ENCODE assay signal across 16 cellular contexts in genomic region chr18:7987284-7987976, GRCh38.
DNase-seq lines count a peak whose midpoint lies in the region; ATAC-seq and TF ChIP-seq lines count a peak whose summit lies in the region.
"Had no signal": no experiment of that assay in that cellular context is flagged by ENCODE, and none has a peak within 500 bp of the region (broad histone marks: within the 10 kb centered on the region; RNA-seq: fewer than 3 reads in every experiment).

No MANE protein-coding gene starts in this region.

- H3K27ac ChIP-seq in mammary epithelial cell (ENCODE audit: insufficient read depth, low read depth, low read length), result no peak overlapping the region
- H3K27ac ChIP-seq: uterus had no signal

- dilution Hi-C loops in mammary epithelial cell (cut with HindIII; ENCODE audit: low sequenced_read_pairs), result no loop called here

- TF ChIP-seq CTCF in AG10803 (conservative IDR thresholded peaks at IDR 0.05; ENCODE audit: low read length), result no peak
- TF ChIP-seq CTCF in mammary epithelial cell (conservative IDR thresholded peaks at IDR 0.05 in 1 of 2, IDR thresholded peaks at IDR 0.05 in 1 of 2; ENCODE audit: extremely low read depth in 1 of 2, insufficient read depth in 1 of 2, low read depth in 1 of 2, low read length in 2 of 2), result no peak

- no TSS peak for BruUV-seq in mammary epithelial cell (replicated peaks; lab: Mats Ljungman, UMichigan)

- H3K4me3 ChIP-seq in AG10803 (ENCODE audit: low read length), result no peak overlapping the region
- no peak overlapping the region for H3K4me3 ChIP-seq in mammary epithelial cell (replicated peaks in 1 of 3; ENCODE audit: insufficient read depth in 1 of 3, low read depth in 2 of 3, low read length in 3 of 3)
- H3K4me3 ChIP-seq: uterus had no signal

- no peak overlapping the region for H2AFZ ChIP-seq in mammary epithelial cell (ENCODE audit: low read depth, low read length)

- no peaks in the 10 kb centered on the region for H3K36me3 ChIP-seq in mammary epithelial cell (ENCODE audit: insufficient read depth, low read length)
- H3K36me3 ChIP-seq: uterus had no signal

- intact Hi-C loops in mammary epithelial cell (cut with micrococcal nuclease), result no loop called here

- no peak overlapping the region for H3K9ac ChIP-seq in mammary epithelial cell (ENCODE audit: insufficient read depth, low read length)

- H3K79me2 ChIP-seq in mammary epithelial cell (ENCODE audit: insufficient read depth, low read length), result no peaks in the 10 kb centered on the region

- H3K27me3 ChIP-seq in mammary epithelial cell (ENCODE audit: insufficient read depth, low read length), result no peaks in the 10 kb centered on the region
- H3K27me3 ChIP-seq: uterus had no signal

- in situ Hi-C loops in mammary epithelial cell (cut with MboI; ENCODE audit: low sequenced_read_pairs in 2 of 2), result no loop called here

- no peaks in the 10 kb centered on the region for H3K9me3 ChIP-seq in mammary epithelial cell (replicated peaks; ENCODE audit: insufficient read depth, low read length)
- H3K9me3 ChIP-seq: uterus had no signal

- WGBS in mammary epithelial cell (ENCODE audit: low coverage, missing lambda C conversion rate), result 79% methylated on average over 3 of the region's 3 CpGs

- DNase-seq in AG10803 (ENCODE audit: low read depth) (peak; percentile 79), HS-5 (ENCODE audit: low read depth) (peak; percentile 43), mammary epithelial cell (peak; percentile 12), kidney glomerular epithelial cell (lab: John Stamatoyannopoulos, UW) (peak; percentile 13), DMS53 (lab: John Stamatoyannopoulos, UW) (no peak)
- DNase-seq: activated CD8-positive, alpha-beta T cell treated with anti-CD3 and anti-CD28 coated beads for 36 hours; anterior cingulate cortex; effector memory CD8-positive, alpha-beta T cell; NCI-H1930; right cardiac atrium; uterus had no signal

- ATAC-seq in HG03521 (IDR thresholded peaks at IDR 0.05; ENCODE audit: unreplicated experiment) (no peak), HG03095 (IDR thresholded peaks at IDR 0.05; ENCODE audit: unreplicated experiment) (no peak), HG02571 (IDR thresholded peaks at IDR 0.05; ENCODE audit: unreplicated experiment) (no peak)
- ATAC-seq: activated CD8-positive, alpha-beta T cell treated with anti-CD3 and anti-CD28 coated beads for 36 hours; activated T-helper 17 cell treated with anti-CD3 and anti-CD28 coated beads, Interleukin-2, amount 50 U/mL, for 72 hours; effector memory CD8-positive, alpha-beta T cell; stimulated activated memory B cell treated with anti-CD40 and anti-IgM and Interleukin-4, amounts not matched to agents 10 μg/mL and 1 μg/mL and 100 μg/mL, for 72 hours had no signal

- H3K4me1 ChIP-seq in mammary epithelial cell (ENCODE audit: insufficient read depth, low read length), result no peaks in the 10 kb centered on the region
- H3K4me1 ChIP-seq: uterus had no signal

- H4K20me1 ChIP-seq in mammary epithelial cell (ENCODE audit: insufficient read depth, low read length), result no peaks in the 10 kb centered on the region

- CTCF ChIA-PET in mammary epithelial cell (lab: Charles Lee; ENCODE audit: low non-redundant PET), result no interaction called here

- H3K4me2 ChIP-seq in mammary epithelial cell (ENCODE audit: insufficient read depth, low read depth, low read length), result no peak overlapping the region
